35 cellular contexts compared by ENCODE assay signal in the genomic region with DNA sequence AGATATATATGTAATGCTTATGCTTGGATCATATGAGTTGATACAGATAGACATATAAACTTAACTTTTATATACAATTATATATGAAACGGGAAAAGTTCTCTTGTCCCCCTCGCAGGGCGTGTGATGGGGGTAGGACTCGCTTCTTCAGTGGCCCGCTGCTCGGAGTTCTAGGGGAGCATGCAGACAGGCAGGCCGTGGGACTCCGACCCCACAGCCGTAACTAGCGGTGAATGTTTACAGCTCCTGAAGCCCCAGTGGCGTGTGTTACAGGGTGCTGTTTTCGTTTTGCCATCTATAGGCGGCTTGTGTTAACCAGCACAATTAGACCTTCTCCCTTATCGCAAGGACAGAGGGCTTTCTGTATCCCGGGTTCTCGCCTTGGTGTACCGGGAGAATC.
"Had no signal": no experiment of that assay in that cellular context is flagged by ENCODE, and none has a peak within 500 bp of the region (broad histone marks: within the 10 kb centered on the region; RNA-seq: fewer than 3 reads in every experiment).

No MANE protein-coding gene starts in this region.

- DNase-seq: activated CD4-positive, alpha-beta memory T cell treated with anti-CD3 and anti-CD28 coated beads for 36 hours; activated CD4-positive, alpha-beta T cell treated with anti-CD3 and anti-CD28 coated beads for 36 hours; activated CD4-positive, alpha-beta T cell treated with anti-CD3 and anti-CD28 coated beads, Interleukin-2, amount 10 ng/mL, durations not matched to agents 24 days and 14 days; activated CD4-positive, CD25-positive, alpha-beta regulatory T cell; activated CD4-positive, CD25-positive, alpha-beta regulatory T cell treated with anti-CD3 and anti-CD28 coated beads, Interleukin-2, amount 50 U/mL, for 72 hours; activated CD8-positive, alpha-beta memory T cell treated with anti-CD3 and anti-CD28 coated beads, Interleukin-2, amount 10 ng/mL, durations not matched to agents 7 days and 5 days; activated CD8-positive, alpha-beta memory T cell treated with anti-CD3 and anti-CD28 coated beads, Interleukin-2, amount 50 U/mL, for 4 hours; activated CD8-positive, alpha-beta T cell treated with anti-CD3 and anti-CD28 coated beads, Interleukin-2, amount 10 ng/mL, durations not matched to agents 7 days and 5 days; activated gamma-delta T cell; activated naive CD4-positive, alpha-beta T cell; activated naive CD4-positive, alpha-beta T cell treated with anti-CD3 and anti-CD28 coated beads, Interleukin-2, amount 10 ng/mL, durations not matched to agents 7 days and 5 days; activated naive CD8-positive, alpha-beta T cell treated with anti-CD3 and anti-CD28 coated beads, Interleukin-2, amount 10 ng/mL, durations not matched to agents 7 days and 5 days; activated T-cell treated with anti-CD3 and anti-CD28 coated beads, Interleukin-2, amount 50 U/mL, for 1 hour; activated T-cell treated with anti-CD3 and anti-CD28 coated beads, Interleukin-2, amount 50 U/mL, for 72 hours; central memory CD4-positive, alpha-beta T cell; cerebellar nuclear complex; dorsolateral prefrontal cortex; effector memory CD8-positive, alpha-beta T cell; erythroblast; foreskin keratinocyte; gastrocnemius medialis; glutamatergic neuron; heart left ventricle; T-helper 1 cell; T-helper 17 cell; T1000 had no signal

- H3K27ac ChIP-seq: ascending aorta, breast epithelium, cardiac muscle cell, coronary artery, dorsolateral prefrontal cortex, esophagus muscularis mucosa, foreskin keratinocyte, gastrocnemius medialis, heart left ventricle had no signal

- H3K4me3 ChIP-seq: ascending aorta, breast epithelium, cardiac muscle cell, coronary artery, dorsolateral prefrontal cortex, esophagus muscularis mucosa, gastrocnemius medialis, heart left ventricle had no signal

- H3K36me3 ChIP-seq: ascending aorta, breast epithelium, cardiac muscle cell, esophagus muscularis mucosa, gastrocnemius medialis, heart left ventricle had no signal

- H3K27me3 ChIP-seq: ascending aorta, breast epithelium, cardiac muscle cell, dorsolateral prefrontal cortex, esophagus muscularis mucosa, foreskin keratinocyte, gastrocnemius medialis, heart left ventricle had no signal

- H3K9me3 Mint-ChIP-seq: activated CD4-positive, alpha-beta T cell treated with anti-CD3 and anti-CD28 coated beads, Interleukin-2, amount 10 ng/mL, durations not matched to agents 24 days and 14 days; activated naive CD4-positive, alpha-beta T cell treated with anti-CD3 and anti-CD28 coated beads, Interleukin-2, amount 10 ng/mL, durations not matched to agents 7 days and 5 days had no signal

- ATAC-seq: activated CD4-positive, alpha-beta T cell treated with anti-CD3 and anti-CD28 coated beads for 36 hours; activated CD8-positive, alpha-beta memory T cell treated with anti-CD3 and anti-CD28 coated beads, Interleukin-2, amount 10 ng/mL, durations not matched to agents 7 days and 5 days; activated CD8-positive, alpha-beta T cell treated with anti-CD3 and anti-CD28 coated beads, Interleukin-2, amount 10 ng/mL, durations not matched to agents 7 days and 5 days; activated naive CD4-positive, alpha-beta T cell treated with anti-CD3 and anti-CD28 coated beads, Interleukin-2, amount 50 U/mL, for 72 hours; activated T-cell treated with anti-CD3 and anti-CD28 coated beads, Interleukin-2, amount 50 U/mL, for 72 hours; effector memory CD8-positive, alpha-beta T cell; foreskin keratinocyte; gastrocnemius medialis; heart left ventricle; T-helper 17 cell had no signal

- H3K4me1 Mint-ChIP-seq: activated CD4-positive, alpha-beta T cell treated with anti-CD3 and anti-CD28 coated beads for 36 hours; activated CD4-positive, alpha-beta T cell treated with anti-CD3 and anti-CD28 coated beads, Interleukin-2, amount 10 ng/mL, durations not matched to agents 24 days and 14 days; activated CD8-positive, alpha-beta memory T cell treated with anti-CD3 and anti-CD28 coated beads, Interleukin-2, amount 10 ng/mL, durations not matched to agents 7 days and 5 days; activated naive CD4-positive, alpha-beta T cell treated with anti-CD3 and anti-CD28 coated beads, Interleukin-2, amount 10 ng/mL, durations not matched to agents 7 days and 5 days; activated naive CD8-positive, alpha-beta T cell treated with anti-CD3 and anti-CD28 coated beads, Interleukin-2, amount 10 ng/mL, durations not matched to agents 7 days and 5 days; T-helper 17 cell had no signal

- H3K36me3 Mint-ChIP-seq: activated CD4-positive, alpha-beta memory T cell treated with anti-CD3 and anti-CD28 coated beads for 36 hours; activated CD8-positive, alpha-beta memory T cell treated with anti-CD3 and anti-CD28 coated beads, Interleukin-2, amount 10 ng/mL, durations not matched to agents 7 days and 5 days; activated naive CD4-positive, alpha-beta T cell treated with anti-CD3 and anti-CD28 coated beads, Interleukin-2, amount 10 ng/mL, durations not matched to agents 7 days and 5 days; activated naive CD4-positive, alpha-beta T cell treated with anti-CD3 and anti-CD28 coated beads, Interleukin-2, amount 50 U/mL, for 72 hours; activated naive CD8-positive, alpha-beta T cell treated with anti-CD3 and anti-CD28 coated beads, Interleukin-2, amount 10 ng/mL, durations not matched to agents 7 days and 5 days; brain had no signal

- H3K4me3 Mint-ChIP-seq: activated CD4-positive, alpha-beta memory T cell treated with anti-CD3 and anti-CD28 coated beads for 36 hours; activated CD4-positive, alpha-beta T cell treated with anti-CD3 and anti-CD28 coated beads for 36 hours; activated CD4-positive, alpha-beta T cell treated with anti-CD3 and anti-CD28 coated beads, Interleukin-2, amount 10 ng/mL, durations not matched to agents 24 days and 14 days; activated CD8-positive, alpha-beta memory T cell treated with anti-CD3 and anti-CD28 coated beads, Interleukin-2, amount 10 ng/mL, durations not matched to agents 7 days and 5 days; activated CD8-positive, alpha-beta T cell treated with anti-CD3 and anti-CD28 coated beads, Interleukin-2, amount 10 ng/mL, durations not matched to agents 7 days and 5 days; activated naive CD4-positive, alpha-beta T cell treated with anti-CD3 and anti-CD28 coated beads, Interleukin-2, amount 10 ng/mL, durations not matched to agents 7 days and 5 days; activated naive CD8-positive, alpha-beta T cell treated with anti-CD3 and anti-CD28 coated beads, Interleukin-2, amount 10 ng/mL, durations not matched to agents 7 days and 5 days; activated T-cell treated with anti-CD3 and anti-CD28 coated beads, Interleukin-2, amount 50 U/mL, for 72 hours; brain; dendritic cell treated with granulocyte-macrophage colony-stimulating factor and Interleukin-4, amounts not matched to agents 40 ng/mL and 50 ng/mL, for 4 days; effector memory CD8-positive, alpha-beta T cell; T-helper 17 cell; T-helper 2 cell treated with Interferon-gamma antibody and Interleukin-4, amounts not matched to agents 5 μg/mL and 100 μg/mL, for 36 hours had no signal

- H3K9me3 ChIP-seq: ascending aorta, breast epithelium, esophagus muscularis mucosa, gastrocnemius medialis, heart left ventricle had no signal

- H3K27me3 Mint-ChIP-seq: activated CD4-positive, alpha-beta memory T cell treated with anti-CD3 and anti-CD28 coated beads for 36 hours; activated CD4-positive, alpha-beta T cell treated with anti-CD3 and anti-CD28 coated beads for 36 hours; activated CD4-positive, alpha-beta T cell treated with anti-CD3 and anti-CD28 coated beads, Interleukin-2, amount 10 ng/mL, durations not matched to agents 24 days and 14 days; activated CD8-positive, alpha-beta memory T cell treated with anti-CD3 and anti-CD28 coated beads, Interleukin-2, amount 10 ng/mL, durations not matched to agents 7 days and 5 days; activated naive CD4-positive, alpha-beta T cell treated with anti-CD3 and anti-CD28 coated beads, Interleukin-2, amount 10 ng/mL, durations not matched to agents 7 days and 5 days; activated naive CD8-positive, alpha-beta T cell treated with anti-CD3 and anti-CD28 coated beads, Interleukin-2, amount 10 ng/mL, durations not matched to agents 7 days and 5 days; brain; dendritic cell treated with granulocyte-macrophage colony-stimulating factor and Interleukin-4, amounts not matched to agents 40 ng/mL and 50 ng/mL, for 4 days; effector memory CD8-positive, alpha-beta T cell; T-helper 17 cell had no signal

- H3K4me1 ChIP-seq: ascending aorta, breast epithelium, esophagus muscularis mucosa, foreskin keratinocyte, gastrocnemius medialis, heart left ventricle had no signal

- H3K27ac Mint-ChIP-seq: activated CD4-positive, alpha-beta memory T cell treated with anti-CD3 and anti-CD28 coated beads for 36 hours; activated CD4-positive, alpha-beta T cell treated with anti-CD3 and anti-CD28 coated beads for 36 hours; activated CD4-positive, alpha-beta T cell treated with anti-CD3 and anti-CD28 coated beads, Interleukin-2, amount 10 ng/mL, durations not matched to agents 24 days and 14 days; activated CD8-positive, alpha-beta memory T cell treated with anti-CD3 and anti-CD28 coated beads, Interleukin-2, amount 10 ng/mL, durations not matched to agents 7 days and 5 days; activated CD8-positive, alpha-beta T cell treated with anti-CD3 and anti-CD28 coated beads, Interleukin-2, amount 10 ng/mL, durations not matched to agents 7 days and 5 days; activated naive CD4-positive, alpha-beta T cell treated with anti-CD3 and anti-CD28 coated beads, Interleukin-2, amount 50 U/mL, for 72 hours; activated naive CD8-positive, alpha-beta T cell treated with anti-CD3 and anti-CD28 coated beads, Interleukin-2, amount 10 ng/mL, durations not matched to agents 7 days and 5 days; activated T-cell treated with anti-CD3 and anti-CD28 coated beads, Interleukin-2, amount 50 U/mL, for 72 hours; brain; dendritic cell treated with granulocyte-macrophage colony-stimulating factor and Interleukin-4, amounts not matched to agents 40 ng/mL and 50 ng/mL, for 4 days; effector memory CD8-positive, alpha-beta T cell; T-helper 17 cell; T-helper 2 cell treated with Interferon-gamma antibody and Interleukin-4, amounts not matched to agents 5 μg/mL and 100 μg/mL, for 36 hours had no signal
